ENCODE assay signal across 18 cellular contexts in the genomic region with DNA sequence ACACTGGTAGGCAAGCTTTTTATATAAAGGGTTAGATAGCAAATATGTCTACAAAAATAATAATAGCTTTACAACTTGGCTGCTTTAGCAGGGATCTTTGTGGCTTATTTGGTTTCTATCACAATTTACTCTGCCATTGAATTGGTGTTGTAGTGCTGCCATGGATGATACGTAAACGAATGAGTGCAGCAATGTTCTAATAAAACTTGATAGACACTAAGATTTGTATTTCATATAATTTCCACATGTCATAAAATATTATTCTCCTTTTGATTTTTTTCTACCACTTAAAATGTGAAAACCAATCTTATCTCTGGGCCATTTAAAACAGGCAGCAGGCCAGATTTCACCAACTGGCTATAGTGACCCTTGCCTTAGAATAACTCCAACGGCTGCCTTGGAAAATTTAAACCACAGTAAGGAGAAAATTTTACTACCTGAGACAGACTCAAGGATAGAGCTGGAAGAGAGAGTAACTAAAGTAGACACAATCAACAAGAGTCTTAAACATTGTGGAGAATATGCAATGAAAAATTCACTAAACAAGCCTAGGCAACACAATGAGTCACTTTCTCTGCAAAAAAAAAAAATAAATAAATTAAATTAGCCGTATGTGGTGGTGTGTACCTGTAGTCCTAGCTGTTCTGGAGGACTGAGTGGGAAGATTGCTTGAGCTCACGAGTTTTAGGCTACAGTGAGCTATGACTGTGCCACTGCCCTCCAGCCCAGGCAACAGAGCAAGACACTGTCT. TPM values are rescaled to one million over a fixed set of nuclear protein-coding genes. Genes with fewer than 3 reads are reported as not detected.
DNase-seq lines count a peak whose midpoint lies in the region; ATAC-seq, FAIRE-seq and TF ChIP-seq lines count a peak whose summit lies in the region.
"Had no signal": no experiment of that assay in that cellular context is flagged by ENCODE, and none has a peak within 500 bp of the region (broad histone marks: within the 10 kb centered on the region; RNA-seq: fewer than 3 reads in every experiment).

No MANE protein-coding gene starts in this region.

- dilution Hi-C loops in mammary epithelial cell (cut with HindIII; ENCODE audit: low sequenced_read_pairs) = no loop called here

- in situ Hi-C loops in mammary epithelial cell (cut with MboI; ENCODE audit: low sequenced_read_pairs in 2 of 2) = loop anchor here in 1 of 2 donors (25.0 kb wide), 1 partner anchor 873 kb away; no protein-coding TSS in a partner anchor

- H3K4me3 ChIP-seq in mammary epithelial cell (replicated peaks in 1 of 3; ENCODE audit: insufficient read depth in 1 of 3, low read depth in 2 of 3, low read length in 3 of 3) (no peak overlapping the region), bronchial epithelial cell (ENCODE audit: low read depth, low read length) (no peak overlapping the region), small intestine (ENCODE audit: low read depth in 1 of 2, low read length in 2 of 2) (no peak overlapping the region)
- H3K4me3 ChIP-seq: BLaER1, GM12878, GM23338 had no signal

- H3K36me3 Mint-ChIP-seq in MCF 10A (ENCODE audit: insufficient read depth, unreplicated experiment) = peaks cover 73% of the 10 kb centered on the region

- no peak overlapping the region for H3K9ac ChIP-seq in mammary epithelial cell (ENCODE audit: insufficient read depth, low read length)
- H3K9ac ChIP-seq: BLaER1 had no signal

- H3K79me2 ChIP-seq in mammary epithelial cell (ENCODE audit: insufficient read depth, low read length) = peaks cover 3% of the 10 kb centered on the region

- DNase-seq in mammary epithelial cell (peak; percentile 18), MCF 10A (ENCODE audit: unreplicated experiment) (no peak), bronchial epithelial cell (ENCODE audit: low read depth) (peak; percentile 51), iris pigment epithelial cell (ENCODE audit: low read depth) (peak; percentile 2), small intestine (peak; percentile 40), NCI-H1092 (lab: John Stamatoyannopoulos, UW) (no peak)
- DNase-seq: 8988T, AML-193, DMS79, H7 had no signal

- H2AFZ ChIP-seq in mammary epithelial cell (ENCODE audit: low read depth, low read length) = no peak overlapping the region
- H2AFZ ChIP-seq: GM23338 had no signal

- H3K4me1 Mint-ChIP-seq in MCF 10A (ENCODE audit: insufficient read depth, unreplicated experiment) = no peaks in the 10 kb centered on the region
- H3K4me1 Mint-ChIP-seq: GM23338 had no signal

- POLR2A ChIA-PET in MCF 10A (lab: Yijun Ruan, JAX) = interaction anchor here (1.5 kb wide), 1 partner anchor 24 kb away, joined by 3 read pairs; no protein-coding TSS in a partner anchor

- no peak for FAIRE-seq in bronchial epithelial cell (lab: Jason Lieb, UNC)
- no peak for FAIRE-seq in small intestine (lab: Jason Lieb, UNC)
- FAIRE-seq: GM12878, GM18507, HepG2, HTR-8/SVneo had no signal

- CTCF ChIA-PET in mammary epithelial cell (lab: Charles Lee; ENCODE audit: low non-redundant PET) (no interaction called here), MCF 10A (lab: Yijun Ruan, JAX) (interaction anchor here (0.8 kb wide), 2 partner anchors 149 to 749 kb away, joined by 3 to 6 read pairs; no protein-coding TSS in a partner anchor)

- H3K27me3 ChIP-seq in mammary epithelial cell (ENCODE audit: insufficient read depth, low read length) (no peaks in the 10 kb centered on the region), bronchial epithelial cell (ENCODE audit: control insufficient read depth, insufficient read depth, low read length) (no peaks in the 10 kb centered on the region), small intestine (ENCODE audit: control insufficient read depth in 2 of 2, insufficient read depth in 2 of 2, low read length in 2 of 2) (no peaks in the 10 kb centered on the region)
- H3K27me3 ChIP-seq: BLaER1 had no signal

- H3K27ac Mint-ChIP-seq in MCF 10A (ENCODE audit: low read depth, unreplicated experiment) = no peak overlapping the region
- H3K27ac Mint-ChIP-seq: GM23338 had no signal

- no peaks in the 10 kb centered on the region for H3K27me3 Mint-ChIP-seq in MCF 10A (ENCODE audit: insufficient read depth, unreplicated experiment)

- ATAC-seq in GM21447 (IDR thresholded peaks at IDR 0.05; ENCODE audit: unreplicated experiment) (no peak), GM21825 (IDR thresholded peaks at IDR 0.05; ENCODE audit: unreplicated experiment) (no peak)
- ATAC-seq: GM12878, GM23338, HepG2 had no signal

- BruUV-seq in mammary epithelial cell (replicated peaks; lab: Mats Ljungman, UMichigan) (no TSS peak), MCF 10A (replicated peaks; lab: Mats Ljungman, UMichigan) (no TSS peak)

- no peaks in the 10 kb centered on the region for H3K9me3 ChIP-seq in mammary epithelial cell (replicated peaks; ENCODE audit: insufficient read depth, low read length)
- no peaks in the 10 kb centered on the region for H3K9me3 ChIP-seq in small intestine (ENCODE audit: control insufficient read depth, low read depth)
- H3K9me3 ChIP-seq: BLaER1 had no signal

- WGBS in mammary epithelial cell (ENCODE audit: low coverage, missing lambda C conversion rate) = 87% methylated on average over 5 of the region's 5 CpGs
- 21 to 66% (median 53%) methylated on average over 5 of the region's 5 CpGs for WGBS in small intestine, 3 donors

- intact Hi-C loops in mammary epithelial cell (cut with micrococcal nuclease) = no loop called here
- intact Hi-C loops in MCF 10A (cut with micrococcal nuclease) = no loop called here

- no peaks in the 10 kb centered on the region for H4K20me1 ChIP-seq in mammary epithelial cell (ENCODE audit: insufficient read depth, low read length)
- H4K20me1 ChIP-seq: BLaER1 had no signal

- no peak overlapping the region for H3K4me3 Mint-ChIP-seq in MCF 10A (ENCODE audit: unreplicated experiment)
- H3K4me3 Mint-ChIP-seq: GM23338 had no signal

- H3K27ac ChIP-seq in mammary epithelial cell (ENCODE audit: insufficient read depth, low read depth, low read length) (no peak overlapping the region), small intestine (ENCODE audit: low read depth in 1 of 2, low read length in 1 of 2) (no peak overlapping the region)
- H3K27ac ChIP-seq: BLaER1 had no signal

- H3K36me3 ChIP-seq in mammary epithelial cell (ENCODE audit: insufficient read depth, low read length) = peaks cover 40% of the 10 kb centered on the region
- peaks cover 1% of the 10 kb centered on the region for H3K36me3 ChIP-seq in bronchial epithelial cell (ENCODE audit: control insufficient read depth, insufficient read depth, low read length)
- peaks cover 2 to 7% of the 10 kb centered on the region in 2 donors for H3K36me3 ChIP-seq in small intestine (ENCODE audit: control insufficient read depth in 2 of 2, insufficient read depth in 2 of 2, low read length in 2 of 2)

- H3K9me3 Mint-ChIP-seq in MCF 10A (ENCODE audit: unreplicated experiment) = no peaks in the 10 kb centered on the region
- H3K9me3 Mint-ChIP-seq: GM23338 had no signal

- H3K4me2 ChIP-seq in mammary epithelial cell (ENCODE audit: insufficient read depth, low read depth, low read length) = no peak overlapping the region
- H3K4me2 ChIP-seq: BLaER1, GM23338 had no signal

- TF ChIP-seq CTCF in mammary epithelial cell (conservative IDR thresholded peaks at IDR 0.05 in 1 of 2, IDR thresholded peaks at IDR 0.05 in 1 of 2; ENCODE audit: extremely low read depth in 1 of 2, insufficient read depth in 1 of 2, low read depth in 1 of 2, low read length in 2 of 2) = no peak
- no peak for TF ChIP-seq CTCF in MCF 10A (IDR thresholded peaks at IDR 0.05; ENCODE audit: unreplicated experiment)
- TF ChIP-seq CTCF in bronchial epithelial cell (IDR thresholded peaks at IDR 0.05; ENCODE audit: insufficient read depth, low read length, severe bottlenecking) = no peak

- H3K4me1 ChIP-seq in mammary epithelial cell (ENCODE audit: insufficient read depth, low read length) (no peaks in the 10 kb centered on the region), small intestine (ENCODE audit: control insufficient read depth in 2 of 2, insufficient read depth in 1 of 2, low read depth in 1 of 2, low read length in 1 of 2) (no peaks in the 10 kb centered on the region)
- H3K4me1 ChIP-seq: BLaER1 had no signal

RNA-seq across cellular contexts. Expression of gene NPHP3, which starts 8.1 kb away (rescaled TPM):
- total RNA-seq in mammary epithelial cell (10 to 100 TPM; 22.8 to 24.5 TPM), MCF 10A (2022) (14.4 and 21.8 TPM in 2 replicates), bronchial epithelial cell (10.1 and 11.3 TPM in 2 replicates)
- polyA plus RNA-seq in mammary epithelial cell (8.2 TPM), small intestine (10 to 100 TPM in 1 of 3 donors, 1 to 10 TPM in 2; 3.8 to 17.2 (median 5.9) TPM)
- polyA minus RNA-seq in mammary epithelial cell = 2.6 TPM

RNA-seq across cellular contexts. Expression of gene UBA5, which starts 54.0 kb away (rescaled TPM):
- 10 to 100 TPM; 29.2 to 38.6 TPM for total RNA-seq in mammary epithelial cell
- 17.8 TPM for polyA plus RNA-seq in mammary epithelial cell
- 7.0 TPM for polyA minus RNA-seq in mammary epithelial cell
- 47.7 and 50.0 TPM in 2 replicates for total RNA-seq in MCF 10A (2022)
- total RNA-seq in bronchial epithelial cell = 29.3 and 30.3 TPM in 2 replicates
- 10 to 100 TPM; 27.0 to 30.2 (median 28.4) TPM for polyA plus RNA-seq in small intestine

RNA-seq across cellular contexts. Expression of gene ACAD11, which starts 54.5 kb away (rescaled TPM):
- 10 to 100 TPM; 24.9 to 32.2 TPM for total RNA-seq in mammary epithelial cell
- 11.9 TPM for polyA plus RNA-seq in mammary epithelial cell
- 38.7 TPM for polyA minus RNA-seq in mammary epithelial cell
- 30.9 and 31.9 TPM in 2 replicates for total RNA-seq in MCF 10A (2022)
- 27.4 and 39.3 TPM in 2 replicates for total RNA-seq in bronchial epithelial cell
- 10 to 100 TPM in 2 of 3 donors, 1 to 10 TPM in 1; 4.9 to 55.0 (median 44.9) TPM for polyA plus RNA-seq in small intestine

Comparison
In these comparisons a context has a peak if more than half of its experiments do, and no peak if none do; other contexts are left out.
1. DNase-seq: peak in mammary epithelial cell (single experiment), bronchial epithelial cell (single experiment), iris pigment epithelial cell (single experiment) and small intestine (single experiment); none in MCF 10A (single experiment) and NCI-H1092 (single experiment).